ENCODE assay signal across 8 cellular contexts in the genomic region with DNA sequence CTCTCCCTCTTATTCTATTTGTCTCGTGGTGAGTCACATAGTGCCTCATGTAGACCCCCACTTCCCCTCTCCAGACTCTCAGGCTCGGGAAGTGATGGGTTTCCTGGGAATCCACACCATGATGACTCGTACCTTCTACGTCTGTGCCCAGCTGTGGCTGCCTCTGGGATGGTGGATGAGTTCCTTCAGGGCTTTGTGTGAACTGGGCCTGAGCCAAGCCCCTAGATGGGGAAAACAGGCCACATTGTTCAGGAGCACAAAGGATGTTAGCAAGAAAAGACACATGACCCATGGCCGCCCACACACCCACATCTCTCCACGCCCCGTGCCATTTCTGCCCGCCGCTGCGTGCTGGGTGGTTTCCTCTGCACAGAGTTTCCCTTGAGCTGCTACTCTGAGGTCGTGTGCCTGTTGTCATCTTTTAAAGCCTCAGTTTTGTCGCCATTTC. TPM values are rescaled to one million over a fixed set of nuclear protein-coding genes. Genes with fewer than 3 reads are reported as not detected.
DNase-seq lines count a peak whose midpoint lies in the region; ATAC-seq and TF ChIP-seq lines count a peak whose summit lies in the region.

No MANE protein-coding gene starts in this region.

- intact Hi-C loops in breast epithelium (cut with DNase I; ENCODE audit: low total_unique reads): no loop called here

- TF ChIP-seq CTCF in GM10248 (IDR thresholded peaks at IDR 0.05; ENCODE audit: control extremely low read depth, extremely low read depth, low read depth, missing control alignments): no peak
- TF ChIP-seq CTCF in breast epithelium (IDR thresholded peaks at IDR 0.05): no peak
- TF ChIP-seq CTCF in liver (IDR thresholded peaks at IDR 0.05; ENCODE audit: low read depth, low read length, missing input control): no peak

- no peak for TF ChIP-seq RAD21 in liver (IDR thresholded peaks at IDR 0.05)

- no peaks in the 10 kb centered on the region for H3K36me3 ChIP-seq in breast epithelium
- H3K36me3 ChIP-seq in liver (ENCODE audit: control insufficient read depth in 4 of 4, insufficient read depth in 3 of 4, low read depth in 1 of 4, low read length in 3 of 4): no peaks in the 10 kb centered on the region

- POLR2A ChIA-PET in GM10248 (lab: Yijun Ruan, JAX): interaction anchor here (0.8 kb wide), 1 partner anchor 11 kb away, joined by 3 read pairs; a partner anchor contains a TSS

- TF ChIP-seq POLR2A in breast epithelium (IDR thresholded peaks at IDR 0.05): no peak

- H3K9ac ChIP-seq in liver (ENCODE audit: low read depth in 1 of 2, low read length in 2 of 2): no peak overlapping the region

- H3K9me3 ChIP-seq in breast epithelium: no peaks in the 10 kb centered on the region
- H3K9me3 ChIP-seq in liver (ENCODE audit: control insufficient read depth in 4 of 4, low read length in 3 of 4): no peaks in the 10 kb centered on the region

- H3K27me3 ChIP-seq in breast epithelium (no peaks in the 10 kb centered on the region), liver (ENCODE audit: control insufficient read depth in 4 of 4, insufficient read depth in 4 of 4, low read length in 3 of 4) (no peaks in the 10 kb centered on the region)

- peak overlapping the region; percentile 66 to 74 for H3K27ac ChIP-seq in breast epithelium
- peak overlapping the region; percentile 74 to 79 for H3K27ac ChIP-seq in liver (ENCODE audit: low read depth in 1 of 2, low read length in 2 of 2)

- DNase-seq in GM10248 (ENCODE audit: extremely low spot score) (peak; percentile 71), breast epithelium (ENCODE audit: low spot score in 2 of 2) (peak in 1 of 2 donors; percentile 35), NCI-H2029 (lab: John Stamatoyannopoulos, UW) (no peak), NCI-H446 (lab: John Stamatoyannopoulos, UW) (no peak)
- peak; percentile 25 to 43 (median 40) for DNase-seq in activated CD4-positive, CD25-positive, alpha-beta regulatory T cell (lab: John Stamatoyannopoulos, UW)
- DNase-seq in stimulated activated CD8-positive, alpha-beta memory T cell treated with anti-CD3 and anti-CD28 coated beads, Interleukin-12 subunit alpha, Interleukin-12 subunit beta, amount 100 ng/mL, for 24 hours (ENCODE audit: extremely low read depth): peak; percentile 46

- WGBS in liver: 76% methylated on average over 12 of the region's 12 CpGs

- peak; percentile 78 for ATAC-seq in HG02884 (IDR thresholded peaks at IDR 0.05; ENCODE audit: unreplicated experiment)

- no peak overlapping the region for H3K4me3 ChIP-seq in breast epithelium
- H3K4me3 ChIP-seq in liver (ENCODE audit: low read depth in 1 of 3, low read length in 3 of 3): no peak overlapping the region

- H3K4me1 ChIP-seq in breast epithelium (peaks cover 0 to 17% of the 10 kb centered on the region in 2 donors), liver (ENCODE audit: control insufficient read depth in 4 of 4, insufficient read depth in 4 of 4, low read length in 3 of 4) (peaks cover 9 to 24% (median 20%) of the 10 kb centered on the region in 4 donors)

- CTCF ChIA-PET in GM10248 (lab: Yijun Ruan, JAX): interaction anchor here (1.1 to 1.3 kb wide), 2 partner anchors 11 to 52 kb away, joined by 3 to 5 read pairs; a partner anchor contains a TSS

TF ChIP-seq in liver, 16 proteins besides CTCF, POLR2A, EP300 and RAD21:
- TF ChIP-seq SP1 (IDR thresholded peaks at IDR 0.05) (no peak), TAF1 (conservative IDR thresholded peaks at IDR 0.05) (no peak), RXRA (IDR thresholded peaks at IDR 0.05) (no peak), HNF4A (conservative IDR thresholded peaks at IDR 0.05) (no peak), EGR1 (IDR thresholded peaks at IDR 0.05; ENCODE audit: low read depth in 2 of 2) (no peak), FOXA2 (IDR thresholded peaks at IDR 0.05) (no peak)
- TF ChIP-seq, protein P1, sequence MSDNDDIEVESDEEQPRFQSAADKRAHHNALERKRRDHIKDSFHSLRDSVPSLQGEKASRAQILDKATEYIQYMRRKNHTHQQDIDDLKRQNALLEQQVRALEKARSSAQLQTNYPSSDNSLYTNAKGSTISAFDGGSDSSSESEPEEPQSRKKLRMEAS (IDR thresholded peaks at IDR 0.05): no peak
- TF ChIP-seq, protein P2, sequence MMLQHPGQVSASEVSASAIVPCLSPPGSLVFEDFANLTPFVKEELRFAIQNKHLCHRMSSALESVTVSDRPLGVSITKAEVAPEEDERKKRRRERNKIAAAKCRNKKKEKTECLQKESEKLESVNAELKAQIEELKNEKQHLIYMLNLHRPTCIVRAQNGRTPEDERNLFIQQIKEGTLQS (IDR thresholded peaks at IDR 0.05): no peak

RNA-seq across cellular contexts. Expression of a gene that starts 10.5 kb away (rescaled TPM):
- total RNA-seq in breast epithelium (10 to 100 TPM in 2 of 3 donors, 1 to 10 TPM in 1; 7.4 to 34.4 (median 18.6) TPM), liver (10 to 100 TPM in 1 of 2 donors, 1 to 10 TPM in 1; 6.8 to 36.5 TPM)
- polyA plus RNA-seq in liver: 10 to 100 TPM; 14.1 to 14.5 TPM

RNA-seq across cellular contexts. Expression of a gene that starts 28.2 kb away (rescaled TPM):
- total RNA-seq in breast epithelium (10 to 100 TPM; 11.7 to 21.6 (median 18.1) TPM), liver (10 to 100 TPM; 13.1 to 19.2 TPM)
- 1 to 10 TPM; 2.8 to 8.0 TPM for polyA plus RNA-seq in liver

Comparison
In these comparisons a context has a peak if more than half of its experiments do, and no peak if none do; other contexts are left out.
1. DNase-seq: peak in GM10248 (single experiment), activated CD4-positive, CD25-positive, alpha-beta regulatory T cell (4 of 4) and stimulated activated CD8-positive, alpha-beta memory T cell treated with anti-CD3 and anti-CD28 coated beads, Interleukin-12 subunit alpha, Interleukin-12 subunit beta, amount 100 ng/mL, for 24 hours (single experiment); none in NCI-H2029 (single experiment) and NCI-H446 (0 of 2).